Comparison of ENCODE assay signal across 9 cellular contexts in genomic region chr3:4721511-4721911, GRCh38.
A peak's percentile ranks its signal among the peaks of the same experiment; 100 is the strongest.
DNase-seq lines count a peak whose midpoint lies in the region; ATAC-seq and TF ChIP-seq lines count a peak whose summit lies in the region.
"Had no signal": no experiment of that assay in that cellular context is flagged by ENCODE, and none has a peak within 500 bp of the region (broad histone marks: within the 10 kb centered on the region; RNA-seq: fewer than 3 reads in every experiment).

No MANE protein-coding gene starts in this region.

- ATAC-seq in lung (ENCODE audit: insufficient read depth, low FRiP score) (no peak), HG03520 (IDR thresholded peaks at IDR 0.05; ENCODE audit: unreplicated experiment) (no peak), T-cell (replicated peaks in 1 of 4) (no peak)

- peak overlapping the region; percentile 68 for H3K27ac Mint-ChIP-seq in activated CD4-positive, alpha-beta T cell treated with anti-CD3 and anti-CD28 coated beads, Interleukin-2, amount 10 ng/mL, durations not matched to agents 24 days and 14 days
- no peak overlapping the region for H3K27ac Mint-ChIP-seq in progenitor cell of endocrine pancreas
- peak overlapping the region in 1 of 2 donors; percentile 53 for H3K27ac Mint-ChIP-seq in T-cell

- H3K27me3 ChIP-seq in lung (ENCODE audit: control insufficient read depth, insufficient read depth) (no peaks in the 10 kb centered on the region), thyroid gland (no peaks in the 10 kb centered on the region)

- TF ChIP-seq CTCF in lung (IDR thresholded peaks at IDR 0.05; ENCODE audit: control extremely low read depth, extremely low read depth) = no peak
- TF ChIP-seq CTCF in thyroid gland (IDR thresholded peaks at IDR 0.05) = no peak
- TF ChIP-seq CTCF in progenitor cell of endocrine pancreas (IDR thresholded peaks at IDR 0.05; ENCODE audit: unreplicated experiment) = no peak

- H3K4me3 ChIP-seq in lung (no peak overlapping the region), thyroid gland (replicated peaks in 1 of 3) (no peak overlapping the region)

- no peaks in the 10 kb centered on the region for H3K9me3 Mint-ChIP-seq in activated CD4-positive, alpha-beta T cell treated with anti-CD3 and anti-CD28 coated beads, Interleukin-2, amount 10 ng/mL, durations not matched to agents 24 days and 14 days
- H3K9me3 Mint-ChIP-seq in progenitor cell of endocrine pancreas (ENCODE audit: low read depth) (no peaks in the 10 kb centered on the region), T-cell (no peaks in the 10 kb centered on the region)

- POLR2A ChIA-PET in T-cell (lab: Charles Lee) = interaction anchor here in 1 of 2 donors (0.6 kb wide), 1 partner anchor 66 kb away, joined by 3 read pairs; no protein-coding TSS in a partner anchor

- CTCF ChIA-PET in T-cell (lab: Charles Lee) = interaction anchor here (0.6 to 2.8 kb wide), 14 partner anchors 10 to 388 kb away, joined by 3 to 19 read pairs (median 4); partner anchors contain the start of gene SUMF1 (in 1 of the 2)

- TF ChIP-seq POLR2A in thyroid gland (IDR thresholded peaks at IDR 0.05) = no peak

- H3K27ac ChIP-seq in lung (ENCODE audit: low read depth in 1 of 2, low read length in 1 of 2) = peak overlapping the region; percentile 34 to 41
- H3K27ac ChIP-seq in thyroid gland = peak overlapping the region; percentile 82 to 95 (median 86)

- H3K4me1 Mint-ChIP-seq in activated CD4-positive, alpha-beta T cell treated with anti-CD3 and anti-CD28 coated beads, Interleukin-2, amount 10 ng/mL, durations not matched to agents 24 days and 14 days = peaks cover 56% of the 10 kb centered on the region
- H3K4me1 Mint-ChIP-seq in progenitor cell of endocrine pancreas (ENCODE audit: low read depth) = peaks cover 10% of the 10 kb centered on the region
- peaks cover 10 to 15% (median 11%) of the 10 kb centered on the region in 3 donors for H3K4me1 Mint-ChIP-seq in T-cell

- H3K27me3 Mint-ChIP-seq in activated CD4-positive, alpha-beta T cell treated with anti-CD3 and anti-CD28 coated beads, Interleukin-2, amount 10 ng/mL, durations not matched to agents 24 days and 14 days = no peaks in the 10 kb centered on the region
- H3K27me3 Mint-ChIP-seq in progenitor cell of endocrine pancreas (peaks cover 32% of the 10 kb centered on the region), T-cell (no peaks in the 10 kb centered on the region)

- H3K4me1 ChIP-seq in lung (ENCODE audit: control insufficient read depth in 2 of 2, insufficient read depth in 2 of 2, low read length in 2 of 2) = peaks cover 4 to 5% of the 10 kb centered on the region in 2 donors
- H3K4me1 ChIP-seq in thyroid gland = peaks cover 50 to 70% of the 10 kb centered on the region in 2 donors

- H3K4me3 Mint-ChIP-seq in activated CD4-positive, alpha-beta T cell treated with anti-CD3 and anti-CD28 coated beads, Interleukin-2, amount 10 ng/mL, durations not matched to agents 24 days and 14 days = peak overlapping the region; percentile 5
- H3K4me3 Mint-ChIP-seq in progenitor cell of endocrine pancreas (ENCODE audit: low read depth) (no peak overlapping the region), T-cell (no peak overlapping the region)

- 75 to 89% methylated on average over 9 of the region's 9 CpGs for WGBS in lung, 2 donors
- 71 to 76% methylated on average over 9 of the region's 9 CpGs for WGBS in thyroid gland, 2 donors

- peaks cover 0 to 3% of the 10 kb centered on the region in 2 donors for H3K36me3 ChIP-seq in lung (ENCODE audit: control insufficient read depth in 2 of 2, insufficient read depth in 2 of 2, low read length in 2 of 2)
- no peaks in the 10 kb centered on the region for H3K36me3 ChIP-seq in thyroid gland

- H3K36me3 Mint-ChIP-seq in activated CD4-positive, alpha-beta T cell treated with anti-CD3 and anti-CD28 coated beads, Interleukin-2, amount 10 ng/mL, durations not matched to agents 24 days and 14 days (ENCODE audit: low read depth) = peaks cover 26% of the 10 kb centered on the region
- H3K36me3 Mint-ChIP-seq in progenitor cell of endocrine pancreas (ENCODE audit: insufficient read depth) (no peaks in the 10 kb centered on the region), T-cell (peaks cover 35% of the 10 kb centered on the region)

- no peak for DNase-seq in activated CD4-positive, alpha-beta T cell treated with anti-CD3 and anti-CD28 coated beads, Interleukin-2, amount 10 ng/mL, durations not matched to agents 24 days and 14 days
- DNase-seq in activated CD4-positive, alpha-beta T cell treated with anti-CD3 and anti-CD28 coated beads for 1 hour = no peak
- DNase-seq in astrocyte of the hippocampus (ENCODE audit: low read depth, low spot score) (peak; percentile 91), lung (ENCODE audit: low spot score) (no peak), thyroid gland (no peak), progenitor cell of endocrine pancreas (ENCODE audit: low spot score, unreplicated experiment) (no peak), T-cell (no peak)
- DNase-seq: activated CD4-positive, CD25-positive, alpha-beta regulatory T cell treated with anti-CD3 and anti-CD28 coated beads, Interleukin-2, amount 50 U/mL, for 72 hours had no signal

- intact Hi-C loops in activated CD4-positive, alpha-beta T cell treated with anti-CD3 and anti-CD28 coated beads, Interleukin-2, amount 10 ng/mL, durations not matched to agents 24 days and 14 days (cut with micrococcal nuclease) = loop anchor here (5.0 kb wide), 3 partner anchors 36 to 471 kb away; no protein-coding TSS in a partner anchor
- intact Hi-C loops in thyroid gland (cut with DNase I) = loop anchor here (5.0 kb wide), 1 partner anchor 96 kb away; no protein-coding TSS in a partner anchor

- H3K9me3 ChIP-seq in lung (ENCODE audit: control insufficient read depth in 2 of 2, insufficient read depth in 1 of 2, low read length in 1 of 2) (no peaks in the 10 kb centered on the region), thyroid gland (no peaks in the 10 kb centered on the region)
